In genomic region chr2:218984239-218985020, GRCh38 we compare ENCODE assay signal across 10 cellular contexts. TPM values are rescaled to one million over a fixed set of nuclear protein-coding genes. Genes with fewer than 3 reads are reported as not detected.
DNase-seq lines count a peak whose midpoint lies in the region; ATAC-seq and TF ChIP-seq lines count a peak whose summit lies in the region.
"Had no signal": no experiment of that assay in that cellular context is flagged by ENCODE, and none has a peak within 500 bp of the region (broad histone marks: within the 10 kb centered on the region; RNA-seq: fewer than 3 reads in every experiment).

No MANE protein-coding gene starts in this region.

- ATAC-seq in HG03565 (IDR thresholded peaks at IDR 0.05; ENCODE audit: unreplicated experiment) = no peak
- ATAC-seq: activated T-helper 17 cell treated with anti-CD3 and anti-CD28 coated beads, Interleukin-2, amount 50 U/mL, for 72 hours had no signal

- H3K9ac ChIP-seq in Loucy (ENCODE audit: low read depth, low read length, poor library complexity, severe bottlenecking) = peak overlapping the region; percentile 23

- TF ChIP-seq CTCF in Loucy (conservative IDR thresholded peaks at IDR 0.05; ENCODE audit: low read length) = no peak

- no peaks in the 10 kb centered on the region for H3K79me2 ChIP-seq in Loucy (ENCODE audit: insufficient read depth, low read length)

- no peaks in the 10 kb centered on the region for H3K9me3 ChIP-seq in Loucy (ENCODE audit: insufficient read depth, low read depth, low read length)

- peak overlapping the region; percentile 73 for H3K4me2 ChIP-seq in Loucy (ENCODE audit: low read depth, low read length, poor library complexity, severe bottlenecking)

- peak; percentile 45 for DNase-seq in Daoy (ENCODE audit: low read depth)
- DNase-seq in dermis microvascular lymphatic vessel endothelial cell (ENCODE audit: low read depth in 2 of 2) = peak; percentile 40 to 44
- peak; percentile 77 for DNase-seq in posterior vena cava (ENCODE audit: low spot score)
- DNase-seq in COR-L47 (lab: John Stamatoyannopoulos, UW) = no peak
- DNase-seq in SW480 (ENCODE audit: low spot score) = no peak
- DNase-seq: foreskin melanocyte had no signal

- H3K27me3 ChIP-seq in Loucy (ENCODE audit: insufficient read depth, low read length, poor library complexity, severe bottlenecking) = no peaks in the 10 kb centered on the region

- no peaks in the 10 kb centered on the region for H3K36me3 ChIP-seq in Loucy (ENCODE audit: insufficient read depth, low read length)

- no peaks in the 10 kb centered on the region for H4K20me1 ChIP-seq in Loucy (ENCODE audit: insufficient read depth, low read length, poor library complexity, severe bottlenecking)

- intact Hi-C loops in posterior vena cava (cut with DNase I) = no loop called here

- H3K4me3 ChIP-seq in Loucy (ENCODE audit: low read length, poor library complexity, severe bottlenecking) = peak overlapping the region; percentile 64
- H3K4me3 ChIP-seq: skin epidermis had no signal

- no peak overlapping the region for H2AFZ ChIP-seq in Loucy (ENCODE audit: low read length)

- no peaks in the 10 kb centered on the region for H3F3A ChIP-seq in Loucy (ENCODE audit: low read depth)

- H3K4me1 ChIP-seq in Loucy (ENCODE audit: insufficient read depth, low read length, poor library complexity, severe bottlenecking) = peaks cover 4% of the 10 kb centered on the region

- no peaks in the 10 kb centered on the region for H3K9me2 ChIP-seq in Loucy (replicated peaks; ENCODE audit: low read depth, low read length)

RNA-seq across cellular contexts. Expression of gene FEV, which starts 0.6 kb away (rescaled TPM):
- total RNA-seq in Daoy (2014; rRNA removed; shearing (Covaris generic)) = 0.34 TPM in 1 of 2 replicates, not detected in the other
- not detected in 2 replicates for total RNA-seq in dermis microvascular lymphatic vessel endothelial cell
- total RNA-seq in posterior vena cava = not detected
- total RNA-seq: activated T-helper 17 cell treated with anti-CD3 and anti-CD28 coated beads, Interleukin-2, amount 50 U/mL, for 72 hours had no signal

RNA-seq across cellular contexts. Expression of gene CRYBA2, which starts 8.8 kb away (rescaled TPM):
- total RNA-seq in Daoy (2014; rRNA removed; shearing (Covaris generic)) = 2.2 and 4.3 TPM in 2 replicates
- total RNA-seq in dermis microvascular lymphatic vessel endothelial cell = not detected in 2 replicates
- total RNA-seq in posterior vena cava = not detected
- total RNA-seq: activated T-helper 17 cell treated with anti-CD3 and anti-CD28 coated beads, Interleukin-2, amount 50 U/mL, for 72 hours had no signal

RNA-seq across cellular contexts. Expression of gene CDK5R2, which starts 25.0 kb away (rescaled TPM):
- 0.06 TPM in 1 of 2 replicates, not detected in the other for total RNA-seq in Daoy (2014; rRNA removed; shearing (Covaris generic))
- total RNA-seq in dermis microvascular lymphatic vessel endothelial cell = not detected in 2 replicates
- not detected for total RNA-seq in posterior vena cava
- total RNA-seq: activated T-helper 17 cell treated with anti-CD3 and anti-CD28 coated beads, Interleukin-2, amount 50 U/mL, for 72 hours had no signal

RNA-seq across cellular contexts. Expression of gene CFAP65, which starts 56.9 kb away (rescaled TPM):
- total RNA-seq in Daoy (2014; rRNA removed; shearing (Covaris generic)) = 0.11 TPM in 1 of 2 replicates, not detected in the other
- total RNA-seq in dermis microvascular lymphatic vessel endothelial cell (not detected in 2 replicates), posterior vena cava (not detected)
- total RNA-seq: activated T-helper 17 cell treated with anti-CD3 and anti-CD28 coated beads, Interleukin-2, amount 50 U/mL, for 72 hours had no signal

Comparison
In these comparisons a context has a peak if more than half of its experiments do, and no peak if none do; other contexts are left out.
1. DNase-seq: peak in Daoy (single experiment), dermis microvascular lymphatic vessel endothelial cell (2 of 2) and posterior vena cava (single experiment); none in COR-L47 (single experiment) and SW480 (single experiment).